8 cellular contexts compared by ENCODE assay signal in the genomic region with DNA sequence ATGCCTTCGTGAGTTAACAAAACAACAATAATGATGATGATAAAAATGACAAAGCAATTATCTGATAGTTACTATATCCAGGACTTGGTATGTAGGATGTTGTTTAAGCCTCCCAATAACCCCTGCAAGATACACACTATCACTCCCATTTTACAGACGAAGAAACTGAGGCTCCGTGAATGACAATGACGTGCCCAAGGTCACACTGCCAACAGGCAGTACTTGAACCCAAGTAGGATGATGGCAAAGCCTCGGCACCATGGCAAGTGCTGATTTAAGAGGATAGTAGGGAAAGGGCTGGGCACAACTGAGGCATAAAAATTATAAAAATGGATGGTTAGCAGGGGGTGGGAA.
"Had no signal": no experiment of that assay in that cellular context is flagged by ENCODE, and none has a peak within 500 bp of the region (broad histone marks: within the 10 kb centered on the region; RNA-seq: fewer than 3 reads in every experiment).

No MANE protein-coding gene starts in this region.

- ATAC-seq: HCT116 had no signal

- H2AFZ ChIP-seq: GM23248 had no signal

- DNase-seq: GM23248, H7, HFFc6, IMR-90, KBM-7 had no signal

- H3K4me1 ChIP-seq: HAP-1 had no signal

- H3K27ac Mint-ChIP-seq: HFFc6 had no signal

- H3K36me3 ChIP-seq: HAP-1 had no signal

- H3K4me3 Mint-ChIP-seq: HFFc6 had no signal

- H3K4me3 ChIP-seq: GM23248, HAP-1 had no signal

- H3K9ac ChIP-seq: GM23248 had no signal

- H3K27ac ChIP-seq: GM23248, HL-60 had no signal
